In the genomic region with DNA sequence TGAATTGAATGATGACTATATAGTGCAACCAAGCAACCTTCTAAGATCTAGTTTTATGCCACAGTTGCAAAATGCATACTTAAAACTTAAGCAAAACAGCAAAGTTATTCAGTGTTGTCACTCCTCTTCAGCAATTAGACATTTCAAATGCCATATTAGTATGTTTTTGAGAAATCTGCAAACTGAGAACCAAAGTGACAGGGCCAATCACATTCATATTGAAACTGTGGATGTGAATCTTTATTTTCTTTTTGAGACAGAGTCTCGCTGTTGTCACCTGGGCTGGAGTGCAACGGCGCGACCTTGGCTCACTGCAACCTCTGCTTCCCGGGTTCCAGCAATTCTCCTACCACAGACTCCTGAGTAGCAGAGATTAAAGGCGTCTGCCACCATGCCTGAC, we compare ENCODE assay signal across 18 cellular contexts.
A peak's percentile ranks its signal among the peaks of the same experiment; 100 is the strongest.
DNase-seq lines count a peak whose midpoint lies in the region; ATAC-seq and TF ChIP-seq lines count a peak whose summit lies in the region.
"Had no signal": no experiment of that assay in that cellular context is flagged by ENCODE, and none has a peak within 500 bp of the region (broad histone marks: within the 10 kb centered on the region; RNA-seq: fewer than 3 reads in every experiment).

No MANE protein-coding gene starts in this region.

- intact Hi-C loops in left ventricle myocardium inferior (cut with micrococcal nuclease) = no loop called here

- peak overlapping the region; percentile 14 for H3K4me3 Mint-ChIP-seq in nephron progenitor cell
- H3K4me3 Mint-ChIP-seq: activated T-cell treated with anti-CD3 and anti-CD28 coated beads, Interleukin-2, amount 50 U/mL, for 4 hours had no signal

- no peak overlapping the region for H3K4me3 ChIP-seq in left ventricle myocardium inferior
- H3K4me3 ChIP-seq: ascending aorta, heart left ventricle, SK-N-MC had no signal

- TF ChIP-seq CTCF in nephron progenitor cell (IDR thresholded peaks at IDR 0.05) (no peak), left ventricle myocardium inferior (IDR thresholded peaks at IDR 0.05; ENCODE audit: borderline replicate concordance) (no peak)

- no peaks in the 10 kb centered on the region for H3K9me3 ChIP-seq in left ventricle myocardium inferior (replicated peaks)
- H3K9me3 ChIP-seq: ascending aorta, heart left ventricle had no signal

- no peaks in the 10 kb centered on the region for H3K36me3 ChIP-seq in left ventricle myocardium inferior
- H3K36me3 ChIP-seq: ascending aorta, heart left ventricle had no signal

- no peak overlapping the region for H3K27ac ChIP-seq in left ventricle myocardium inferior (replicated peaks)
- H3K27ac ChIP-seq: ascending aorta, heart left ventricle, HL-60, KMS-11, SK-N-MC had no signal

- peaks cover 12% of the 10 kb centered on the region for H3K27me3 Mint-ChIP-seq in nephron progenitor cell (ENCODE audit: low read depth, poor library complexity)

- peaks cover 48% of the 10 kb centered on the region for H3K4me1 Mint-ChIP-seq in nephron progenitor cell

- DNase-seq in activated naive CD4-positive, alpha-beta T cell treated with anti-CD3 and anti-CD28 coated beads, Interleukin-2, amount 50 U/mL, for 72 hours (ENCODE audit: low spot score in 2 of 2) = peak in 1 of 2 donors; percentile 39
- no peak for DNase-seq in activated naive CD4-positive, alpha-beta T cell (lab: John Stamatoyannopoulos, UW)
- no peak for DNase-seq in nephron progenitor cell
- no peak for DNase-seq in left ventricle myocardium inferior
- DNase-seq in effector CD4-positive, alpha-beta T cell = no peak
- DNase-seq in NCI-H1092 (lab: John Stamatoyannopoulos, UW) = no peak
- DNase-seq: activated T-cell treated with anti-CD3 and anti-CD28 coated beads, Interleukin-2, amount 50 U/mL, for 4 hours; cortex of kidney; erythroblast; heart left ventricle; NCI-H446 treated with DMSO at 0.1 percent for 48 hours; posterior cingulate gyrus had no signal

- H3K36me3 Mint-ChIP-seq in activated naive CD4-positive, alpha-beta T cell treated with anti-CD3 and anti-CD28 coated beads, Interleukin-2, amount 50 U/mL, for 72 hours = peaks cover 0 to 7% of the 10 kb centered on the region in 2 donors
- no peaks in the 10 kb centered on the region for H3K36me3 Mint-ChIP-seq in nephron progenitor cell (ENCODE audit: low read depth)

- no peaks in the 10 kb centered on the region for H3K27me3 ChIP-seq in left ventricle myocardium inferior (ENCODE audit: low read depth)
- H3K27me3 ChIP-seq: ascending aorta, heart left ventricle had no signal

- peak; percentile 41 to 83 for ATAC-seq in activated naive CD4-positive, alpha-beta T cell treated with anti-CD3 and anti-CD28 coated beads, Interleukin-2, amount 50 U/mL, for 72 hours
- ATAC-seq in GM21526 (IDR thresholded peaks at IDR 0.05; ENCODE audit: low FRiP score, unreplicated experiment) = peak; percentile 59
- peak; percentile 62 for ATAC-seq in HG03095 (IDR thresholded peaks at IDR 0.05; ENCODE audit: unreplicated experiment)
- ATAC-seq: heart left ventricle had no signal

- peaks cover 0 to 6% of the 10 kb centered on the region in 2 donors for H3K9me3 Mint-ChIP-seq in activated naive CD4-positive, alpha-beta T cell treated with anti-CD3 and anti-CD28 coated beads, Interleukin-2, amount 50 U/mL, for 72 hours
- no peaks in the 10 kb centered on the region for H3K9me3 Mint-ChIP-seq in nephron progenitor cell
- H3K9me3 Mint-ChIP-seq: activated T-cell treated with anti-CD3 and anti-CD28 coated beads, Interleukin-2, amount 50 U/mL, for 4 hours had no signal

- H3K4me1 ChIP-seq in left ventricle myocardium inferior = no peaks in the 10 kb centered on the region
- H3K4me1 ChIP-seq: ascending aorta, heart left ventricle had no signal

- peak overlapping the region in 1 of 2 donors; percentile 63 for H3K27ac Mint-ChIP-seq in activated naive CD4-positive, alpha-beta T cell treated with anti-CD3 and anti-CD28 coated beads, Interleukin-2, amount 50 U/mL, for 72 hours
- H3K27ac Mint-ChIP-seq in nephron progenitor cell = peak overlapping the region; percentile 77
